In the genomic region with DNA sequence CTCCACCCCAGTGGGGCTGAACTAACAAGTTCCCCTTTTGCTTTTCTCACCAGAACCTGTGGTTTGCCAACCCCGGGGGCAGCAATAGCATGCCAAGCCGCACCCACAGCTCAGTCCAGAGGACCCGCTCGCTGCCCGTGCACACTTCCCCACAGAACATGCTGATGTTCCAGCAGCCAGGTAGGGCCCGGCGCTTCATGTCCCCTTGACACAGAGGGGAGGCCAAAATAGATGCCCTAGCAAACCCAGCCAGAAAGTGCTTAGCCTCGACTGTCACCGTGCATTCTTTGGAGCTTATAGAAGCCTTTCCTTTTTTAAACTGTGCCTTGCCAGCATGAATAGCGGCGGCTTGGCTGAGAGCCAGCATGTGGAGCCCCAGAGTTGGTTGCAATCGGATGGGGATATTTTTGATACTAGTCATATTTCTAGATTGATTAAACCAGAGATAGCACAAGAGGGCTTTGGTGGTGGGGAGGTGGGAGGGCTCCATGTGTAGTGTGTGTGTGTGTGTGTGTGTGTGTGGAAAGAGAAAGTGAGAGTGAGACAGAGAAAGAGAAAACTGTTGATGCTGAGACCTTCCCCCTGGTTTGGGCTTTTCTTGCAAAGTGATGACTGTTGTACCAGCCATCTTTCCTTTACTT, we compare ENCODE assay signal across 9 cellular contexts.
DNase-seq lines count a peak whose midpoint lies in the region; ATAC-seq, FAIRE-seq and TF ChIP-seq lines count a peak whose summit lies in the region.
"Had no signal": no experiment of that assay in that cellular context is flagged by ENCODE, and none has a peak within 500 bp of the region (broad histone marks: within the 10 kb centered on the region; RNA-seq: fewer than 3 reads in every experiment).

No MANE protein-coding gene starts in this region.

- no peaks in the 10 kb centered on the region for H3K27me3 Mint-ChIP-seq in memory B cell

- CTCF ChIA-PET in AG04450 (lab: Charles Lee), result interaction anchor here (1.1 to 6.4 kb wide), 3 partner anchors 15 to 211 kb away, joined by 3 to 186 read pairs (median 3); partner anchors contain the start of gene SAMD4A

- FAIRE-seq in RCC 7860 (lab: Jason Lieb, UNC), result no peak
- FAIRE-seq: G401.6 had no signal

- in situ Hi-C loops in GM23248 (cut with MboI), result loop anchor here (10.0 kb wide), 1 partner anchor 212 kb away; the partner anchor contains the start of gene SAMD4A

- POLR2A ChIA-PET in AG04450 (lab: Yijun Ruan, JAX), result interaction anchor here (0.9 to 2.7 kb wide), 3 partner anchors 90 to 210 kb away, joined by 3 to 12 read pairs (median 10); partner anchors contain the start of gene SAMD4A

- no peaks in the 10 kb centered on the region for H3K9me2 ChIP-seq in GM23248 (ENCODE audit: insufficient read depth)
- H3K9me2 ChIP-seq in SU-DHL-6 (replicated peaks; ENCODE audit: insufficient read depth, low read length), result no peaks in the 10 kb centered on the region

- H2AFZ ChIP-seq in GM23248 (no peak overlapping the region), SU-DHL-6 (ENCODE audit: low read depth, low read length, severe bottlenecking) (no peak overlapping the region)

- peak overlapping the region; percentile 79 for H3K4me3 Mint-ChIP-seq in memory B cell

- no peak for TF ChIP-seq POLR2A in adrenal gland (IDR thresholded peaks at IDR 0.05)

- H3F3A ChIP-seq in GM23248 (ENCODE audit: insufficient read depth), result peaks cover 29% of the 10 kb centered on the region
- H3F3A ChIP-seq in SU-DHL-6 (ENCODE audit: insufficient read depth), result no peaks in the 10 kb centered on the region

- H3K27ac Mint-ChIP-seq in memory B cell, result peak overlapping the region; percentile 58

- H3K9me3 ChIP-seq in AG04450 (ENCODE audit: control insufficient read depth, insufficient read depth, low read length) (no peaks in the 10 kb centered on the region; the same call in 1 of the 2 replicates), GM23248 (ENCODE audit: low read depth) (no peaks in the 10 kb centered on the region), SU-DHL-6 (ENCODE audit: insufficient read depth, low read length) (no peaks in the 10 kb centered on the region), adrenal gland (replicated peaks in 1 of 3) (no peaks in the 10 kb centered on the region), tibial artery (no peaks in the 10 kb centered on the region)

- H3K4me2 ChIP-seq in GM23248 (ENCODE audit: unreplicated experiment) (peak overlapping the region; percentile 4), SU-DHL-6 (ENCODE audit: low read depth, low read length, poor library complexity, severe bottlenecking) (peak overlapping the region; percentile 32)

- H3K9ac ChIP-seq in GM23248, result no peak overlapping the region
- H3K9ac ChIP-seq in SU-DHL-6 (ENCODE audit: low read length), result no peak overlapping the region

- H3K36me3 ChIP-seq in GM23248 (ENCODE audit: low read depth), result peaks cover 10% of the 10 kb centered on the region
- H3K36me3 ChIP-seq in SU-DHL-6 (ENCODE audit: low read length), result no peaks in the 10 kb centered on the region
- H3K36me3 ChIP-seq in adrenal gland (replicated peaks in 1 of 2), result no peaks in the 10 kb centered on the region
- peaks cover 5 to 46% (median 35%) of the 10 kb centered on the region in 3 donors for H3K36me3 ChIP-seq in tibial artery

- H3K27me3 ChIP-seq in AG04450 (ENCODE audit: control insufficient read depth, insufficient read depth, low read length) (no peaks in the 10 kb centered on the region), GM23248 (replicated peaks; ENCODE audit: insufficient read depth) (no peaks in the 10 kb centered on the region), SU-DHL-6 (ENCODE audit: low read length) (no peaks in the 10 kb centered on the region), adrenal gland (no peaks in the 10 kb centered on the region), tibial artery (no peaks in the 10 kb centered on the region)

- H4K20me1 ChIP-seq in GM23248 (ENCODE audit: insufficient read depth), result no peaks in the 10 kb centered on the region
- no peaks in the 10 kb centered on the region for H4K20me1 ChIP-seq in SU-DHL-6 (ENCODE audit: low read depth, low read length)

- peak; percentile 75 for ATAC-seq in memory B cell (ENCODE audit: low read depth)

- peak overlapping the region; percentile 68 for H3K27ac ChIP-seq in AG04450 (ENCODE audit: low read depth, low read length)
- peak overlapping the region; percentile 31 for H3K27ac ChIP-seq in GM23248
- H3K27ac ChIP-seq in SU-DHL-6 (ENCODE audit: low read depth, low read length), result no peak overlapping the region
- no peak overlapping the region for H3K27ac ChIP-seq in adrenal gland
- H3K27ac ChIP-seq in tibial artery, result peak overlapping the region; percentile 55 to 88

- intact Hi-C loops in adrenal gland (cut with DNase I) (loop anchor here in 1 of 2 donors (10.0 kb wide), 1 partner anchor 82 kb away; no protein-coding TSS in a partner anchor), tibial artery (cut with DNase I; ENCODE audit: low total_unique reads) (no loop called here)

- peaks cover 15% of the 10 kb centered on the region for H3K36me3 Mint-ChIP-seq in memory B cell

- no peak overlapping the region; the same call in 1 of the 2 replicates for H3K4me3 ChIP-seq in AG04450 (ENCODE audit: low read depth, low read length)
- no peak overlapping the region for H3K4me3 ChIP-seq in GM23248
- H3K4me3 ChIP-seq in SU-DHL-6 (ENCODE audit: insufficient read depth, low read length, poor library complexity, severe bottlenecking), result no peak overlapping the region
- no peak overlapping the region for H3K4me3 ChIP-seq in adrenal gland
- H3K4me3 ChIP-seq in tibial artery, result no peak overlapping the region

- H3K4me1 ChIP-seq in GM23248 (ENCODE audit: insufficient read depth), result peaks cover 44% of the 10 kb centered on the region
- H3K4me1 ChIP-seq in adrenal gland (replicated peaks in 1 of 2), result peaks cover 0 to 20% of the 10 kb centered on the region in 2 donors
- H3K4me1 ChIP-seq in tibial artery, result peaks cover 0 to 57% (median 42%) of the 10 kb centered on the region in 4 donors

- TF ChIP-seq CTCF in AG04450 (IDR thresholded peaks at IDR 0.05; ENCODE audit: low read depth, low read length), result no peak
- TF ChIP-seq CTCF in SU-DHL-6 (IDR thresholded peaks at IDR 0.05; ENCODE audit: insufficient read depth, low read length, poor library complexity, severe bottlenecking), result no peak
- no peak for TF ChIP-seq CTCF in adrenal gland (IDR thresholded peaks at IDR 0.05)
- TF ChIP-seq CTCF in tibial artery (IDR thresholded peaks at IDR 0.05), result no peak

- 51 to 56% methylated on average over 12 of the region's 12 CpGs for WGBS in GM23248 (ENCODE audit: low coverage in 1 of 2, low lambda C conversion rate in 2 of 2, missing lambda C conversion rate in 2 of 2), 2 experiments
- WGBS in adrenal gland, 4 donors, result 29 to 57% (median 54%) methylated on average over 8 to 12 of the region's 12 CpGs

- DNase-seq in AG04450 (ENCODE audit: low read depth, low spot score) (peak; percentile 15), GM23248 (peak; percentile 86), adrenal gland (peak in 4 of 7 donors; percentile 36 to 57 (median 39)), memory B cell (ENCODE audit: low spot score in 2 of 2) (peak; percentile 55 to 61), tibial artery (peak; percentile 66 to 77), RCC 7860 (ENCODE audit: low spot score) (no peak), NCI-H1694 (lab: John Stamatoyannopoulos, UW) (no peak)

- peaks cover 32% of the 10 kb centered on the region for H3K4me1 Mint-ChIP-seq in memory B cell

- H3K79me2 ChIP-seq in GM23248 (ENCODE audit: insufficient read depth) (no peaks in the 10 kb centered on the region), SU-DHL-6 (ENCODE audit: insufficient read depth, low read length) (no peaks in the 10 kb centered on the region)

- no peaks in the 10 kb centered on the region for H3K9me3 Mint-ChIP-seq in memory B cell

Comparison
In these comparisons a context has a peak if more than half of its experiments do, and no peak if none do; other contexts are left out.
1. DNase-seq: peak in AG04450 (single experiment), GM23248 (single experiment), adrenal gland (4 of 7), memory B cell (2 of 2) and tibial artery (2 of 2); none in RCC 7860 (single experiment) and NCI-H1694 (single experiment).
2. H3K27ac ChIP-seq: peak in AG04450 (single experiment), GM23248 (single experiment) and tibial artery (2 of 2); none in SU-DHL-6 (single experiment) and adrenal gland (0 of 5).